In genomic region chr11:66421492-66422205, GRCh38 we compare ENCODE assay signal across 1 cellular context.
TF ChIP-seq lines count a peak whose summit lies in the region.

No MANE protein-coding gene starts in this region.

TF ChIP-seq in HEK293, 187 proteins besides CTCF, POLR2A, EP300 and RAD21 (continued from another document and continues in another):
- TF ChIP-seq ELK4 (IDR thresholded peaks at IDR 0.05; ENCODE audit: borderline replicate concordance, low read depth, low read length) (no peak), TRIM28 (IDR thresholded peaks at IDR 0.05; ENCODE audit: borderline replicate concordance, low read length) (no peak), ZNF701 (tag by site-specific recombination; IDR thresholded peaks at IDR 0.05) (no peak), ZNF610 (tag by site-specific recombination; IDR thresholded peaks at IDR 0.05; ENCODE audit: borderline replicate concordance) (peak; percentile 50; the same call in 1 of the 2 replicates), ZNF148 (tag by site-specific recombination; IDR thresholded peaks at IDR 0.05; ENCODE audit: borderline replicate concordance) (no peak), ZNF580 (tag by site-specific recombination; IDR thresholded peaks at IDR 0.05) (no peak; the same call in 1 of the 2 replicates), ZSCAN30 (tag by site-specific recombination; IDR thresholded peaks at IDR 0.05) (peak; percentile 95), ZNF433 (tag by site-specific recombination; IDR thresholded peaks at IDR 0.05; ENCODE audit: low read depth) (no peak), ZNF670 (tag by site-specific recombination; IDR thresholded peaks at IDR 0.05; ENCODE audit: low read depth) (no peak), PRDM1 (tag by site-specific recombination; IDR thresholded peaks at IDR 0.05) (no peak), ZNF707 (tag by site-specific recombination; IDR thresholded peaks at IDR 0.05) (no peak), ZBTB1 (tag by site-specific recombination; IDR thresholded peaks at IDR 0.05) (no peak), SP7 (tag by site-specific recombination; IDR thresholded peaks at IDR 0.05) (peak; percentile 75), ZNF776 (tag by site-specific recombination; IDR thresholded peaks at IDR 0.05; ENCODE audit: borderline replicate concordance) (no peak), ZBTB20 (tag by site-specific recombination; IDR thresholded peaks at IDR 0.05) (no peak), SALL2 (tag by site-specific recombination; IDR thresholded peaks at IDR 0.05; ENCODE audit: borderline replicate concordance) (no peak), FEZF1 (tag by site-specific recombination; IDR thresholded peaks at IDR 0.05) (no peak), TCF7L2 (IDR thresholded peaks at IDR 0.05; ENCODE audit: borderline replicate concordance, low read depth, low read length) (no peak), ZNF133 (tag by site-specific recombination; IDR thresholded peaks at IDR 0.05) (no peak), ZNF404 (tag by site-specific recombination; IDR thresholded peaks at IDR 0.05) (no peak), PRDM10 (tag by site-specific recombination; IDR thresholded peaks at IDR 0.05) (no peak), ZNF654 (tag by site-specific recombination; IDR thresholded peaks at IDR 0.05; ENCODE audit: low read depth) (peak; percentile 24; the same call in 1 of the 2 replicates), ZNF423 (tag by site-specific recombination; IDR thresholded peaks at IDR 0.05) (no peak), ZNF214 (tag by site-specific recombination; IDR thresholded peaks at IDR 0.05; ENCODE audit: borderline replicate concordance) (no peak), ZNF394 (tag by site-specific recombination; IDR thresholded peaks at IDR 0.05; ENCODE audit: borderline replicate concordance) (peak; percentile 84), ZNF571 (tag by site-specific recombination; IDR thresholded peaks at IDR 0.05) (no peak), ZXDB (tag by site-specific recombination; IDR thresholded peaks at IDR 0.05) (peak; percentile 84), GLI2 (tag by site-specific recombination; IDR thresholded peaks at IDR 0.05; ENCODE audit: borderline replicate concordance, low read depth) (no peak), ZBTB26 (tag by site-specific recombination; optimal IDR thresholded peaks at IDR 0.05) (peak; percentile 26), ZNF544 (tag by site-specific recombination; IDR thresholded peaks at IDR 0.05) (no peak), ZNF157 (tag by site-specific recombination; IDR thresholded peaks at IDR 0.05) (peak; percentile 46; the same call in 1 of the 2 replicates), ZNF280C (tag by site-specific recombination; IDR thresholded peaks at IDR 0.05) (no peak), ZNF202 (tag by site-specific recombination; IDR thresholded peaks at IDR 0.05; ENCODE audit: borderline replicate concordance) (no peak), ZNF239 (tag by site-specific recombination; IDR thresholded peaks at IDR 0.05) (0 out of 2 replicates have a peak, but pooled peaks have one; percentile 38), ZNF473 (tag by site-specific recombination; IDR thresholded peaks at IDR 0.05) (no peak), REPIN1 (tag by site-specific recombination; IDR thresholded peaks at IDR 0.05; ENCODE audit: low read depth) (peak; percentile 55; the same call in 1 of the 2 replicates), ZNF391 (tag by site-specific recombination; IDR thresholded peaks at IDR 0.05; ENCODE audit: borderline replicate concordance, low read depth) (peak; percentile 89; the same call in 1 of the 2 replicates), ZEB2 (tag by site-specific recombination; IDR thresholded peaks at IDR 0.05) (peak; percentile 76), ZNF37A (tag by site-specific recombination; IDR thresholded peaks at IDR 0.05) (peak; percentile 47; the same call in 1 of the 2 replicates), ZNF518A (tag by site-specific recombination; conservative IDR thresholded peaks at IDR 0.05; ENCODE audit: low read depth) (no peak; the same call in 1 of the 2 replicates), ZBTB21 (tag by site-specific recombination; IDR thresholded peaks at IDR 0.05) (peak; percentile 59; the same call in 1 of the 2 replicates), ZNF664 (tag by site-specific recombination; IDR thresholded peaks at IDR 0.05) (no peak), INSM2 (tag by site-specific recombination; IDR thresholded peaks at IDR 0.05) (peak; percentile 73), ZNF514 (tag by site-specific recombination; IDR thresholded peaks at IDR 0.05) (no peak), ZNF302 (tag by site-specific recombination; IDR thresholded peaks at IDR 0.05; ENCODE audit: low read depth) (0 out of 2 replicates have a peak, but pooled peaks have one; percentile 50), ZBTB17 (tag by site-specific recombination; IDR thresholded peaks at IDR 0.05) (peak; percentile 61; the same call in 1 of the 2 replicates), ZNF169 (tag by site-specific recombination; IDR thresholded peaks at IDR 0.05) (no peak), ZNF354C (tag by site-specific recombination; IDR thresholded peaks at IDR 0.05; ENCODE audit: borderline replicate concordance, low read depth) (no peak), BCL11A (tag by site-specific recombination; IDR thresholded peaks at IDR 0.05; ENCODE audit: low read depth) (no peak), ZNF521 (tag by site-specific recombination; IDR thresholded peaks at IDR 0.05) (no peak)
